9 cellular contexts compared by ENCODE assay signal in genomic region chr7:1531979-1532455, GRCh38. TPM values are rescaled to one million over a fixed set of nuclear protein-coding genes. Genes with fewer than 3 reads are reported as not detected.
DNase-seq lines count a peak whose midpoint lies in the region; ATAC-seq, FAIRE-seq and TF ChIP-seq lines count a peak whose summit lies in the region.
"Had no signal": no experiment of that assay in that cellular context is flagged by ENCODE, and none has a peak within 500 bp of the region (broad histone marks: within the 10 kb centered on the region; RNA-seq: fewer than 3 reads in every experiment).

No MANE protein-coding gene starts in this region.

- H3K9me3 ChIP-seq in HepG2 (ENCODE audit: low read length) = no peaks in the 10 kb centered on the region
- no peaks in the 10 kb centered on the region for H3K9me3 ChIP-seq in thyroid gland

- TF ChIP-seq EP300 in HepG2 (IDR thresholded peaks at IDR 0.05; ENCODE audit: low read depth in 2 of 2, low read length in 2 of 2) (no peak), HepG2 (CRISPR knock-in tag; IDR thresholded peaks at IDR 0.05; ENCODE audit: borderline replicate concordance) (no peak)

- peaks cover 15% of the 10 kb centered on the region; the same call in 1 of the 2 replicates for H4K20me1 ChIP-seq in HepG2 (ENCODE audit: insufficient read depth, low read length)

- intact Hi-C loops in HepG2 (cut with micrococcal nuclease; ENCODE audit: unreplicated experiment) (loop anchor here (1.0 to 2.0 kb wide), 2 partner anchors 28 to 71 kb away; partner anchors contain the start of gene INTS1), thyroid gland (cut with DNase I) (no loop called here)

- H3K27me3 ChIP-seq in HepG2 (ENCODE audit: control insufficient read depth in 1 of 2, insufficient read depth in 2 of 2, low read length in 2 of 2) (peaks cover 0 to 4% of the 10 kb centered on the region in 2 experiments; a peak in 1 of 5 replicates), thyroid gland (no peaks in the 10 kb centered on the region)

- peak overlapping the region; percentile 84 for H3K9ac ChIP-seq in HepG2 (ENCODE audit: insufficient read depth, low read depth, low read length)

- no peaks in the 10 kb centered on the region for H3K9me3 Mint-ChIP-seq in T-helper 1 cell treated with Interleukin-12 subunit alpha and Interleukin-12 subunit beta and Interleukin-4 antibody, amounts not matched to agents 30 μg/mL and 1 μg/mL, for 36 hours
- no peaks in the 10 kb centered on the region for H3K9me3 Mint-ChIP-seq in activated naive CD8-positive, alpha-beta T cell treated with anti-CD3 and anti-CD28 coated beads, Interleukin-2, amount 50 U/mL, for 24 hours

- H3K27ac ChIP-seq in HepG2 (ENCODE audit: extremely low read length, insufficient read depth, low read length) (peak overlapping the region; percentile 81), thyroid gland (peak overlapping the region; percentile 86 to 96 (median 95))

- peak overlapping the region; percentile 89 for H3K27ac Mint-ChIP-seq in T-helper 1 cell treated with Interleukin-12 subunit alpha and Interleukin-12 subunit beta and Interleukin-4 antibody, amounts not matched to agents 30 μg/mL and 1 μg/mL, for 36 hours
- H3K27ac Mint-ChIP-seq in activated naive CD8-positive, alpha-beta T cell treated with anti-CD3 and anti-CD28 coated beads, Interleukin-2, amount 50 U/mL, for 24 hours = peak overlapping the region; percentile 94

- DNase-seq in T-helper 1 cell (no peak), HepG2 (ENCODE audit: low spot score) (no peak), thyroid gland (no peak), GM13976 (ENCODE audit: low spot score) (no peak), glomerular visceral epithelial cell (ENCODE audit: extremely low spot score) (no peak), GM03348 (ENCODE audit: low spot score) (no peak)
- no peak for DNase-seq in activated naive CD8-positive, alpha-beta T cell treated with anti-CD3 and anti-CD28 coated beads, Interleukin-2, amount 50 U/mL, for 24 hours

- H3K4me1 ChIP-seq in HepG2 (ENCODE audit: insufficient read depth, low read length) = peaks cover 62% of the 10 kb centered on the region
- H3K4me1 ChIP-seq in thyroid gland = peaks cover 26 to 50% of the 10 kb centered on the region in 2 donors

- POLR2A ChIA-PET in HepG2 (lab: Yijun Ruan, JAX) = interaction anchor here (1.3 to 7.0 kb wide), 3 partner anchors 16 to 103 kb away, joined by 3 to 108 read pairs (median 8); partner anchors contain the start of gene TMEM184A

- ATAC-seq in activated naive CD8-positive, alpha-beta T cell treated with anti-CD3 and anti-CD28 coated beads, Interleukin-2, amount 50 U/mL, for 24 hours = no peak
- peak; percentile 2; the same call in 1 of the 3 replicates for ATAC-seq in HepG2

- peaks cover under 1% of the 10 kb centered on the region for H3K27me3 Mint-ChIP-seq in T-helper 1 cell treated with Interleukin-12 subunit alpha and Interleukin-12 subunit beta and Interleukin-4 antibody, amounts not matched to agents 30 μg/mL and 1 μg/mL, for 36 hours (ENCODE audit: low read depth)
- H3K27me3 Mint-ChIP-seq in activated naive CD8-positive, alpha-beta T cell treated with anti-CD3 and anti-CD28 coated beads, Interleukin-2, amount 50 U/mL, for 24 hours = no peaks in the 10 kb centered on the region

- H2AFZ ChIP-seq in HepG2 (ENCODE audit: low read length) = no peak overlapping the region

- no peak for TF ChIP-seq RAD21 in HepG2 (CRISPR knock-in tag; IDR thresholded peaks at IDR 0.05)

- TF ChIP-seq POLR2A in HepG2 (IDR thresholded peaks at IDR 0.05; ENCODE audit: insufficient read depth in 1 of 2, low read depth in 2 of 2, low read length in 2 of 2) = no peak
- TF ChIP-seq POLR2A in thyroid gland (IDR thresholded peaks at IDR 0.05) = no peak

- no peak for FAIRE-seq in HepG2 (lab: Jason Lieb, UNC)

- H3K4me1 Mint-ChIP-seq in T-helper 1 cell treated with Interleukin-12 subunit alpha and Interleukin-12 subunit beta and Interleukin-4 antibody, amounts not matched to agents 30 μg/mL and 1 μg/mL, for 36 hours (ENCODE audit: low read depth) = peaks cover 28% of the 10 kb centered on the region
- peaks cover 32% of the 10 kb centered on the region for H3K4me1 Mint-ChIP-seq in activated naive CD8-positive, alpha-beta T cell treated with anti-CD3 and anti-CD28 coated beads, Interleukin-2, amount 50 U/mL, for 24 hours

- H3K79me2 ChIP-seq in HepG2 (ENCODE audit: insufficient read depth, low read length) = peaks cover 45% of the 10 kb centered on the region

- no peak for TF ChIP-seq CTCF in HepG2 (CRISPR knock-in tag; IDR thresholded peaks at IDR 0.05)
- no peak for TF ChIP-seq CTCF in thyroid gland (IDR thresholded peaks at IDR 0.05)
- TF ChIP-seq CTCF in GM13976 (IDR thresholded peaks at IDR 0.05; ENCODE audit: borderline replicate concordance, control extremely low read depth, extremely low read depth, insufficient read depth, missing control alignments) = no peak

- in situ Hi-C loops in HepG2 (cut with HindIII; ENCODE audit: extremely low pct_ligation_motif_present, low pct_unique_long_range_greater_than_20kb) = no loop called here
- in situ Hi-C loops in GM13976 (cut with MboI; ENCODE audit: low sequenced_read_pairs, unreplicated experiment) = no loop called here

- WGBS in HepG2 (ENCODE audit: low lambda C conversion rate) = 15% methylated on average over 9 of the region's 10 CpGs
- WGBS in thyroid gland, 2 donors = 25 to 32% methylated on average over 10 of the region's 10 CpGs

- H3K36me3 ChIP-seq in HepG2 (replicated peaks in 1 of 2; ENCODE audit: control insufficient read depth in 1 of 2, insufficient read depth in 2 of 2, low read length in 2 of 2) = peaks cover 2 to 3% of the 10 kb centered on the region in 2 experiments; a peak in 1 of 5 replicates
- no peaks in the 10 kb centered on the region for H3K36me3 ChIP-seq in thyroid gland

- H3K4me3 ChIP-seq in HepG2 (replicated peaks in 1 of 3; ENCODE audit: insufficient read depth in 1 of 3, low read depth in 2 of 3, low read length in 3 of 3) (peak overlapping the region; percentile 60 to 86 (median 86)), thyroid gland (replicated peaks in 1 of 3) (peak overlapping the region; percentile 5 to 57 (median 27))

- TSS peak; percentile 76 for BruUV-seq in HepG2 (replicated peaks; lab: Mats Ljungman, UMichigan)

- H3K4me3 Mint-ChIP-seq in T-helper 1 cell treated with Interleukin-12 subunit alpha and Interleukin-12 subunit beta and Interleukin-4 antibody, amounts not matched to agents 30 μg/mL and 1 μg/mL, for 36 hours = peak overlapping the region; percentile 87
- H3K4me3 Mint-ChIP-seq in activated naive CD8-positive, alpha-beta T cell treated with anti-CD3 and anti-CD28 coated beads, Interleukin-2, amount 50 U/mL, for 24 hours = peak overlapping the region; percentile 87

- H3K4me2 ChIP-seq in HepG2 (ENCODE audit: low read depth, low read length) = peak overlapping the region; percentile 96

- peaks cover 2% of the 10 kb centered on the region for H3K36me3 Mint-ChIP-seq in T-helper 1 cell treated with Interleukin-12 subunit alpha and Interleukin-12 subunit beta and Interleukin-4 antibody, amounts not matched to agents 30 μg/mL and 1 μg/mL, for 36 hours (ENCODE audit: low read depth)
- H3K36me3 Mint-ChIP-seq in activated naive CD8-positive, alpha-beta T cell treated with anti-CD3 and anti-CD28 coated beads, Interleukin-2, amount 50 U/mL, for 24 hours (ENCODE audit: low read depth) = no peaks in the 10 kb centered on the region

- CTCF ChIA-PET in HepG2 (lab: Yijun Ruan, JAX; ENCODE audit: low intra/inter-chr PET ratio, low total read pairs) = interaction anchor here (1.5 kb wide), 1 partner anchor 25 kb away, joined by 4 read pairs; no protein-coding TSS in a partner anchor

RNA-seq across cellular contexts. Expression of gene MAFK, which starts 1.5 kb away (rescaled TPM):
- 9.2 and 10.4 TPM in 2 replicates for total RNA-seq in HepG2 (2016; rRNA removed; fragmentation: Illumina TruSeq; extraction: Trizol)
- 1.4 and 1.5 TPM in 2 replicates for total RNA-seq in HepG2 (2016; cell fraction: cytosol; rRNA removed; fragmentation: Illumina TruSeq; extraction: Trizol; ENCODE audit: low read depth)
- 8.1 and 11.1 TPM in 2 replicates for total RNA-seq in HepG2 (2016; cell fraction: insoluble cytoplasmic fraction; rRNA removed; fragmentation: Illumina TruSeq; extraction: Trizol)
- 4.0 and 4.6 TPM in 2 replicates for total RNA-seq in HepG2 (2016; cell fraction: membrane; rRNA removed; fragmentation: Illumina TruSeq; extraction: Trizol)
- total RNA-seq in HepG2 (2016; cell fraction: nucleus; rRNA removed; fragmentation: Illumina TruSeq; extraction: Trizol) = 6.5 TPM in 2 replicates
- 7.3 and 13.8 TPM in 2 replicates for polyA plus RNA-seq in HepG2 (2011; rRNA removed)
- 6.2 and 7.3 TPM in 2 replicates for polyA plus RNA-seq in HepG2 (2011; cell fraction: cytosol; rRNA removed)
- polyA plus RNA-seq in HepG2 (2011; cell fraction: nucleus; rRNA removed) = 63.2 and 72.7 TPM in 2 replicates
- 15.2 and 31.6 TPM in 2 replicates for polyA plus RNA-seq in HepG2 (2012)
- polyA plus RNA-seq in HepG2 (2016; cell fraction: cytosol; fragmentation: Illumina TruSeq; extraction: Trizol; ENCODE audit: low read depth) = 0.54 and 0.61 TPM in 2 replicates
- polyA plus RNA-seq in HepG2 (2016; cell fraction: insoluble cytoplasmic fraction; fragmentation: Illumina TruSeq; extraction: Trizol; ENCODE audit: low read depth) = 6.5 and 8.2 TPM in 2 replicates
- 1.9 TPM in 2 replicates for polyA plus RNA-seq in HepG2 (2016; cell fraction: membrane; fragmentation: Illumina TruSeq; extraction: Trizol; ENCODE audit: low read depth)
- 19.6 and 20.9 TPM in 2 replicates for polyA plus RNA-seq in HepG2 (2016; cell fraction: nucleus; fragmentation: Illumina TruSeq; extraction: Trizol; ENCODE audit: insufficient read depth, low read depth)
- 11.1 and 17.4 TPM in 2 replicates for polyA minus RNA-seq in HepG2 (2011; rRNA and poly(A)+ RNA removed; ENCODE audit: low replicate concordance)
- polyA minus RNA-seq in HepG2 (2011; cell fraction: cytosol; rRNA and poly(A)+ RNA removed) = 12.7 and 12.8 TPM in 2 replicates
- polyA minus RNA-seq in HepG2 (2011; cell fraction: nucleus; rRNA and poly(A)+ RNA removed) = 10.8 and 12.7 TPM in 2 replicates
- 10 to 100 TPM; 16.8 to 26.7 (median 21.7) TPM for total RNA-seq in thyroid gland

RNA-seq across cellular contexts. Expression of gene TMEM184A, which starts 24.0 kb away (rescaled TPM):
- total RNA-seq in HepG2 (2016; rRNA removed; fragmentation: Illumina TruSeq; extraction: Trizol) = 3.1 and 9.5 TPM in 2 replicates
- 4.3 and 4.6 TPM in 2 replicates for total RNA-seq in HepG2 (2016; cell fraction: cytosol; rRNA removed; fragmentation: Illumina TruSeq; extraction: Trizol; ENCODE audit: low read depth)
- total RNA-seq in HepG2 (2016; cell fraction: insoluble cytoplasmic fraction; rRNA removed; fragmentation: Illumina TruSeq; extraction: Trizol) = 3.8 and 10.6 TPM in 2 replicates
- 5.7 and 6.3 TPM in 2 replicates for total RNA-seq in HepG2 (2016; cell fraction: membrane; rRNA removed; fragmentation: Illumina TruSeq; extraction: Trizol)
- 11.4 and 11.7 TPM in 2 replicates for total RNA-seq in HepG2 (2016; cell fraction: nucleus; rRNA removed; fragmentation: Illumina TruSeq; extraction: Trizol)
- 20.4 and 33.1 TPM in 2 replicates for polyA plus RNA-seq in HepG2 (2011; rRNA removed)
- 9.9 and 13.2 TPM in 2 replicates for polyA plus RNA-seq in HepG2 (2011; cell fraction: cytosol; rRNA removed)
- polyA plus RNA-seq in HepG2 (2011; cell fraction: nucleus; rRNA removed) = 144 and 175 TPM in 2 replicates
- polyA plus RNA-seq in HepG2 (2012) = 8.4 and 10.9 TPM in 2 replicates
- 3.6 and 4.0 TPM in 2 replicates for polyA plus RNA-seq in HepG2 (2016; cell fraction: cytosol; fragmentation: Illumina TruSeq; extraction: Trizol; ENCODE audit: low read depth)
- polyA plus RNA-seq in HepG2 (2016; cell fraction: insoluble cytoplasmic fraction; fragmentation: Illumina TruSeq; extraction: Trizol; ENCODE audit: low read depth) = 4.3 and 5.0 TPM in 2 replicates
- 4.3 and 5.3 TPM in 2 replicates for polyA plus RNA-seq in HepG2 (2016; cell fraction: membrane; fragmentation: Illumina TruSeq; extraction: Trizol; ENCODE audit: low read depth)
- 25.4 and 29.2 TPM in 2 replicates for polyA plus RNA-seq in HepG2 (2016; cell fraction: nucleus; fragmentation: Illumina TruSeq; extraction: Trizol; ENCODE audit: insufficient read depth, low read depth)
- polyA minus RNA-seq in HepG2 (2011; rRNA and poly(A)+ RNA removed; ENCODE audit: low replicate concordance) = 70.5 and 85.2 TPM in 2 replicates
- 6.3 and 12.4 TPM in 2 replicates for polyA minus RNA-seq in HepG2 (2011; cell fraction: cytosol; rRNA and poly(A)+ RNA removed)
- polyA minus RNA-seq in HepG2 (2011; cell fraction: nucleus; rRNA and poly(A)+ RNA removed) = 27.6 and 31.7 TPM in 2 replicates
- 1 to 10 TPM in 1 of 4 donors, under 1 TPM in 3; 0.44 to 3.0 (median 0.70) TPM for total RNA-seq in thyroid gland
- total RNA-seq: T-helper 2 cell treated with Interferon-gamma antibody and Interleukin-4, amounts not matched to agents 100 ng/mL and 5 ng/mL, for 36 hours had no signal

RNA-seq across cellular contexts. Expression of gene INTS1, which starts 27.8 kb away (rescaled TPM):
- total RNA-seq in HepG2 (2016; rRNA removed; fragmentation: Illumina TruSeq; extraction: Trizol) = 17.3 and 29.0 TPM in 2 replicates
- 5.1 and 5.5 TPM in 2 replicates for total RNA-seq in HepG2 (2016; cell fraction: cytosol; rRNA removed; fragmentation: Illumina TruSeq; extraction: Trizol; ENCODE audit: low read depth)
- total RNA-seq in HepG2 (2016; cell fraction: insoluble cytoplasmic fraction; rRNA removed; fragmentation: Illumina TruSeq; extraction: Trizol) = 10.4 and 29.7 TPM in 2 replicates
- total RNA-seq in HepG2 (2016; cell fraction: membrane; rRNA removed; fragmentation: Illumina TruSeq; extraction: Trizol) = 7.6 and 9.1 TPM in 2 replicates
- total RNA-seq in HepG2 (2016; cell fraction: nucleus; rRNA removed; fragmentation: Illumina TruSeq; extraction: Trizol) = 41.5 and 48.7 TPM in 2 replicates
- polyA plus RNA-seq in HepG2 (2011; rRNA removed) = 13.7 and 18.2 TPM in 2 replicates
- 13.7 and 18.1 TPM in 2 replicates for polyA plus RNA-seq in HepG2 (2011; cell fraction: cytosol; rRNA removed)
- polyA plus RNA-seq in HepG2 (2011; cell fraction: nucleus; rRNA removed) = 167 and 254 TPM in 2 replicates
- polyA plus RNA-seq in HepG2 (2012) = 20.5 and 22.5 TPM in 2 replicates
- polyA plus RNA-seq in HepG2 (2016; cell fraction: cytosol; fragmentation: Illumina TruSeq; extraction: Trizol; ENCODE audit: low read depth) = 3.9 and 4.3 TPM in 2 replicates
- polyA plus RNA-seq in HepG2 (2016; cell fraction: insoluble cytoplasmic fraction; fragmentation: Illumina TruSeq; extraction: Trizol; ENCODE audit: low read depth) = 11.9 and 26.2 TPM in 2 replicates
- polyA plus RNA-seq in HepG2 (2016; cell fraction: membrane; fragmentation: Illumina TruSeq; extraction: Trizol; ENCODE audit: low read depth) = 6.0 and 6.1 TPM in 2 replicates
- 118 and 123 TPM in 2 replicates for polyA plus RNA-seq in HepG2 (2016; cell fraction: nucleus; fragmentation: Illumina TruSeq; extraction: Trizol; ENCODE audit: insufficient read depth, low read depth)
- 33.5 and 55.8 TPM in 2 replicates for polyA minus RNA-seq in HepG2 (2011; rRNA and poly(A)+ RNA removed; ENCODE audit: low replicate concordance)
- 18.4 and 23.7 TPM in 2 replicates for polyA minus RNA-seq in HepG2 (2011; cell fraction: cytosol; rRNA and poly(A)+ RNA removed)
- 25.5 and 29.1 TPM in 2 replicates for polyA minus RNA-seq in HepG2 (2011; cell fraction: nucleus; rRNA and poly(A)+ RNA removed)
- total RNA-seq in thyroid gland = 10 to 100 TPM; 34.5 to 72.3 (median 65.5) TPM

RNA-seq across cellular contexts. Expression of gene PSMG3, which starts 37.8 kb away (rescaled TPM):
- 46.7 and 48.4 TPM in 2 replicates for total RNA-seq in HepG2 (2016; rRNA removed; fragmentation: Illumina TruSeq; extraction: Trizol)
- total RNA-seq in HepG2 (2016; cell fraction: cytosol; rRNA removed; fragmentation: Illumina TruSeq; extraction: Trizol; ENCODE audit: low read depth) = 83.1 and 98.2 TPM in 2 replicates
- 50.6 and 51.2 TPM in 2 replicates for total RNA-seq in HepG2 (2016; cell fraction: insoluble cytoplasmic fraction; rRNA removed; fragmentation: Illumina TruSeq; extraction: Trizol)
- 102 and 118 TPM in 2 replicates for total RNA-seq in HepG2 (2016; cell fraction: membrane; rRNA removed; fragmentation: Illumina TruSeq; extraction: Trizol)
- 24.1 and 28.4 TPM in 2 replicates for total RNA-seq in HepG2 (2016; cell fraction: nucleus; rRNA removed; fragmentation: Illumina TruSeq; extraction: Trizol)
- 29.3 and 29.6 TPM in 2 replicates for polyA plus RNA-seq in HepG2 (2011; rRNA removed)
- polyA plus RNA-seq in HepG2 (2011; cell fraction: cytosol; rRNA removed) = 36.1 and 44.9 TPM in 2 replicates
- polyA plus RNA-seq in HepG2 (2011; cell fraction: nucleus; rRNA removed) = 29.2 and 39.8 TPM in 2 replicates
- 15.8 and 28.3 TPM in 2 replicates for polyA plus RNA-seq in HepG2 (2012)
- 72.7 and 106 TPM in 2 replicates for polyA plus RNA-seq in HepG2 (2016; cell fraction: cytosol; fragmentation: Illumina TruSeq; extraction: Trizol; ENCODE audit: low read depth)
- 49.5 and 55.3 TPM in 2 replicates for polyA plus RNA-seq in HepG2 (2016; cell fraction: insoluble cytoplasmic fraction; fragmentation: Illumina TruSeq; extraction: Trizol; ENCODE audit: low read depth)
- polyA plus RNA-seq in HepG2 (2016; cell fraction: membrane; fragmentation: Illumina TruSeq; extraction: Trizol; ENCODE audit: low read depth) = 82.6 and 104 TPM in 2 replicates
- 48.5 and 51.1 TPM in 2 replicates for polyA plus RNA-seq in HepG2 (2016; cell fraction: nucleus; fragmentation: Illumina TruSeq; extraction: Trizol; ENCODE audit: insufficient read depth, low read depth)
- 17.7 and 43.7 TPM in 2 replicates for polyA minus RNA-seq in HepG2 (2011; rRNA and poly(A)+ RNA removed; ENCODE audit: low replicate concordance)
- 8.9 and 9.7 TPM in 2 replicates for polyA minus RNA-seq in HepG2 (2011; cell fraction: cytosol; rRNA and poly(A)+ RNA removed)
- 4.7 and 6.2 TPM in 2 replicates for polyA minus RNA-seq in HepG2 (2011; cell fraction: nucleus; rRNA and poly(A)+ RNA removed)
- 10 to 100 TPM; 28.1 to 65.6 (median 50.2) TPM for total RNA-seq in thyroid gland
